In genomic region chr1:48396208-48396607, GRCh38 we compare ENCODE assay signal across 1 cellular context.
TF ChIP-seq lines count a peak whose summit lies in the region.

No MANE protein-coding gene starts in this region.

TF ChIP-seq in GM23338, 12 proteins besides CTCF, POLR2A, EP300 and RAD21 (continued from another document):
- TF ChIP-seq, protein P1, sequence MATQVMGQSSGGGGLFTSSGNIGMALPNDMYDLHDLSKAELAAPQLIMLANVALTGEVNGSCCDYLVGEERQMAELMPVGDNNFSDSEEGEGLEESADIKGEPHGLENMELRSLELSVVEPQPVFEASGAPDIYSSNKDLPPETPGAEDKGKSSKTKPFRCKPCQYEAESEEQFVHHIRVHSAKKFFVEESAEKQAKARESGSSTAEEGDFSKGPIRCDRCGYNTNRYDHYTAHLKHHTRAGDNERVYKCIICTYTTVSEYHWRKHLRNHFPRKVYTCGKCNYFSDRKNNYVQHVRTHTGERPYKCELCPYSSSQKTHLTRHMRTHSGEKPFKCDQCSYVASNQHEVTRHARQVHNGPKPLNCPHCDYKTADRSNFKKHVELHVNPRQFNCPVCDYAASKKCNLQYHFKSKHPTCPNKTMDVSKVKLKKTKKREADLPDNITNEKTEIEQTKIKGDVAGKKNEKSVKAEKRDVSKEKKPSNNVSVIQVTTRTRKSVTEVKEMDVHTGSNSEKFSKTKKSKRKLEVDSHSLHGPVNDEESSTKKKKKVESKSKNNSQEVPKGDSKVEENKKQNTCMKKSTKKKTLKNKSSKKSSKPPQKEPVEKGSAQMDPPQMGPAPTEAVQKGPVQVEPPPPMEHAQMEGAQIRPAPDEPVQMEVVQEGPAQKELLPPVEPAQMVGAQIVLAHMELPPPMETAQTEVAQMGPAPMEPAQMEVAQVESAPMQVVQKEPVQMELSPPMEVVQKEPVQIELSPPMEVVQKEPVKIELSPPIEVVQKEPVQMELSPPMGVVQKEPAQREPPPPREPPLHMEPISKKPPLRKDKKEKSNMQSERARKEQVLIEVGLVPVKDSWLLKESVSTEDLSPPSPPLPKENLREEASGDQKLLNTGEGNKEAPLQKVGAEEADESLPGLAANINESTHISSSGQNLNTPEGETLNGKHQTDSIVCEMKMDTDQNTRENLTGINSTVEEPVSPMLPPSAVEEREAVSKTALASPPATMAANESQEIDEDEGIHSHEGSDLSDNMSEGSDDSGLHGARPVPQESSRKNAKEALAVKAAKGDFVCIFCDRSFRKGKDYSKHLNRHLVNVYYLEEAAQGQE (IDR thresholded peaks at IDR 0.05; ENCODE audit: unreplicated experiment) = no peak
- TF ChIP-seq ZNF331 (CRISPR knock-in tag; IDR thresholded peaks at IDR 0.05; ENCODE audit: low read depth) = no peak
- no peak for TF ChIP-seq JUNB (IDR thresholded peaks at IDR 0.05; ENCODE audit: unreplicated experiment)
- TF ChIP-seq, protein P2, sequence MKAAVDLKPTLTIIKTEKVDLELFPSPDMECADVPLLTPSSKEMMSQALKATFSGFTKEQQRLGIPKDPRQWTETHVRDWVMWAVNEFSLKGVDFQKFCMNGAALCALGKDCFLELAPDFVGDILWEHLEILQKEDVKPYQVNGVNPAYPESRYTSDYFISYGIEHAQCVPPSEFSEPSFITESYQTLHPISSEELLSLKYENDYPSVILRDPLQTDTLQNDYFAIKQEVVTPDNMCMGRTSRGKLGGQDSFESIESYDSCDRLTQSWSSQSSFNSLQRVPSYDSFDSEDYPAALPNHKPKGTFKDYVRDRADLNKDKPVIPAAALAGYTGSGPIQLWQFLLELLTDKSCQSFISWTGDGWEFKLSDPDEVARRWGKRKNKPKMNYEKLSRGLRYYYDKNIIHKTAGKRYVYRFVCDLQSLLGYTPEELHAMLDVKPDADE (IDR thresholded peaks at IDR 0.05) = no peak
- no peak for TF ChIP-seq ZNF462 (CRISPR knock-in tag; IDR thresholded peaks at IDR 0.05)
- TF ChIP-seq EZH2 (IDR thresholded peaks at IDR 0.05; ENCODE audit: low read depth, unreplicated experiment) = no peak
- no peak for TF ChIP-seq STAT1 (IDR thresholded peaks at IDR 0.05; ENCODE audit: unreplicated experiment)
- TF ChIP-seq POLR2AphosphoS5 (IDR thresholded peaks at IDR 0.05; ENCODE audit: low read depth) = no peak
- no peak for TF ChIP-seq ZNF114 (CRISPR knock-in tag; IDR thresholded peaks at IDR 0.05)
TF ChIP-seq in GM23338: peak in this region for 0.
